In the genomic region with DNA sequence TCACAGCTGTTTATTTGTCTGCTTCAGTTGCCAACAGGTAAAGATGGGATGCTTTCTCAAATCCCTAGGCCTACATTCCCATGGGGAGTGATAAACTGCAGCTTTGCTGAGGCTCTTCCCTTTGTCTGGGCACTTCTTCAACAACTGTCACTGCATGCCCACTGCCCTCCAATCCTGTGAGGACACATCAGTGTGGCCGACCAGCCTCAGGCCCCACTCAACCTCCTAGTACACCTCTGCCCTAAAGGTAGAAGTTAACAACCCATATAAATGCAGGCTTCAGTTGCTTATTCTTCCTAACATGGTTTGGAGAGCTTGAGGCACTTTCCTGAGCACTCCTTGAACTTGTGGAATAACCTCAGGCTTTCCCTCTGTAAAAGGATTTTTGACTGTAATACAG, we compare ENCODE assay signal across 10 cellular contexts. TPM values are rescaled to one million over a fixed set of nuclear protein-coding genes. Genes with fewer than 3 reads are reported as not detected.
"Had no signal": no experiment of that assay in that cellular context is flagged by ENCODE, and none has a peak within 500 bp of the region (broad histone marks: within the 10 kb centered on the region; RNA-seq: fewer than 3 reads in every experiment).

No MANE protein-coding gene starts in this region.

- ATAC-seq: HCT116, HepG2 had no signal

- H3K4me3 ChIP-seq: GM23248, HAP-1 had no signal

- H3K9ac ChIP-seq: GM23248 had no signal

- H3K9me3 Mint-ChIP-seq: HFFc6, IgD-negative memory B cell had no signal

- H3K36me3 ChIP-seq: HAP-1 had no signal

- DNase-seq: GOT3, H7, HFFc6 had no signal

- H3K4me3 Mint-ChIP-seq: HFFc6, IgD-negative memory B cell had no signal

- H3K27ac Mint-ChIP-seq: HFFc6 had no signal

- H3K4me1 Mint-ChIP-seq: IgD-negative memory B cell had no signal

- H3K9me3 ChIP-seq: HAP-1 had no signal

- H3K27ac ChIP-seq: GM23248, HL-60 had no signal

- H3K27me3 Mint-ChIP-seq: IgD-negative memory B cell had no signal

- H2AFZ ChIP-seq: GM23248 had no signal

RNA-seq across cellular contexts. Expression of a gene that starts 49.6 kb away (rescaled TPM):
- total RNA-seq: GM23248, H7, HepG2, HFFc6, HT1080 had no signal
- polyA plus RNA-seq: GM23248, HepG2, IgD-negative memory B cell had no signal
